21 cellular contexts compared by ENCODE assay signal in the genomic region with DNA sequence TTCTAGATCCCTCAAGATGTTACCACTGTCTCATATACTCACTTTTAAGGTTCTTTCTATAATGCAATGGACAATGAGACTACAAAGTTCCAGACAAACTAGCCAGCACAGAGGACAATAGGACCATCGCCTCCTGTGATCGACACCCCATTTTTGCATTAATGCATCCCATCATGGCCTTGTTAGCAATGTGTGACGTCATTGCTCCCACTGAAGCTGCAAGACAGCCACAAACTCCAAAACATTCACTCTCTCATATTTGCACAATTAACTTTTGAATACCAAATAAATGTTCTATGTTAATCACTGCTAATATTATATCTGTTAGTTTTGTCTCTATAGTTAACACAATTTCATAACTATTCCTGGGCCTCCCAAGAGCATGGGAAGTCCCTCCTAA.
A peak's percentile ranks its signal among the peaks of the same experiment; 100 is the strongest.
DNase-seq lines count a peak whose midpoint lies in the region; ATAC-seq, FAIRE-seq and TF ChIP-seq lines count a peak whose summit lies in the region.
"Had no signal": no experiment of that assay in that cellular context is flagged by ENCODE, and none has a peak within 500 bp of the region (broad histone marks: within the 10 kb centered on the region; RNA-seq: fewer than 3 reads in every experiment).

No MANE protein-coding gene starts in this region.

- H3K9me3 Mint-ChIP-seq in neural crest cell, result no peaks in the 10 kb centered on the region
- H3K9me3 Mint-ChIP-seq: CD4-positive, alpha-beta T cell; CD8-positive, alpha-beta T cell had no signal

- H3K27ac Mint-ChIP-seq in neural crest cell (ENCODE audit: unreplicated experiment), result peak overlapping the region; percentile 14
- H3K27ac Mint-ChIP-seq: B cell; CD4-positive, alpha-beta T cell; CD8-positive, alpha-beta T cell had no signal

- peaks cover 13% of the 10 kb centered on the region for H3K4me1 ChIP-seq in HepG2 (ENCODE audit: insufficient read depth, low read length)
- H3K4me1 ChIP-seq in right lobe of liver, result no peaks in the 10 kb centered on the region
- no peaks in the 10 kb centered on the region for H3K4me1 ChIP-seq in K562 (replicated peaks in 1 of 2; ENCODE audit: control insufficient read depth in 2 of 2, insufficient read depth in 2 of 2, low read length in 2 of 2)
- H3K4me1 ChIP-seq: A549, Caco-2 had no signal

- H3K9me3 ChIP-seq in HepG2 (ENCODE audit: low read length) (no peaks in the 10 kb centered on the region), right lobe of liver (no peaks in the 10 kb centered on the region), K562 (replicated peaks; ENCODE audit: control insufficient read depth, insufficient read depth, low read depth, low read length) (no peaks in the 10 kb centered on the region)
- H3K9me3 ChIP-seq: A549, Caco-2 had no signal

- BruUV-seq in HepG2 (replicated peaks; lab: Mats Ljungman, UMichigan), result no TSS peak
- BruUV-seq in K562 (replicated peaks; lab: Mats Ljungman, UMichigan), result no TSS peak

- POLR2A ChIA-PET in HepG2 (lab: Yijun Ruan, JAX) (no interaction called here), K562 (lab: Yijun Ruan, JAX) (no interaction called here)

- TF ChIP-seq CTCF in HepG2 (CRISPR knock-in tag; IDR thresholded peaks at IDR 0.05), result no peak
- no peak for TF ChIP-seq CTCF in right lobe of liver (IDR thresholded peaks at IDR 0.05)
- TF ChIP-seq CTCF in K562 (IDR thresholded peaks at IDR 0.05 in 2 of 3, conservative IDR thresholded peaks at IDR 0.05 in 1 of 3; ENCODE audit: insufficient read depth in 2 of 3, low read depth in 1 of 3, low read length in 3 of 3), result no peak
- no peak for TF ChIP-seq CTCF in neural crest cell (conservative IDR thresholded peaks at IDR 0.05)

- peaks cover 10% of the 10 kb centered on the region for H3K4me1 Mint-ChIP-seq in neural crest cell
- H3K4me1 Mint-ChIP-seq: B cell had no signal

- ATAC-seq in HepG2 (no peak), right lobe of liver (no peak), K562 (no peak)
- no peak for ATAC-seq in activated CD4-positive, CD25-positive, alpha-beta regulatory T cell treated with anti-CD3 and anti-CD28 coated beads, Interleukin-2, amount 50 U/mL, for 24 hours
- ATAC-seq: A549; CD8-positive, alpha-beta T cell had no signal

- no peak for DNase-seq in HepG2 (ENCODE audit: low spot score)
- no peak for DNase-seq in right lobe of liver
- no peak for DNase-seq in K562 (ENCODE audit: extremely low read depth in 1 of 4, low spot score in 3 of 4)
- no peak for DNase-seq in neural crest cell (ENCODE audit: low read depth, low spot score)
- DNase-seq in posterior cingulate gyrus, result no peak
- DNase-seq: AML-193; Caco-2; Calu3; CD4-positive, alpha-beta T cell; CD8-positive, alpha-beta T cell; DMS79 treated with DMSO at 0.1 percent for 48 hours; GF-D8 had no signal

- intact Hi-C loops in HepG2 (cut with micrococcal nuclease; ENCODE audit: unreplicated experiment) (no loop called here), right lobe of liver (cut with DNase I) (no loop called here), K562 (cut with micrococcal nuclease) (no loop called here), posterior cingulate gyrus (cut with DNase I) (no loop called here)

- no peak overlapping the region for H3K9ac ChIP-seq in HepG2 (ENCODE audit: insufficient read depth, low read depth, low read length)
- H3K9ac ChIP-seq in K562 (ENCODE audit: insufficient read depth in 1 of 2, low read depth in 2 of 2, low read length in 2 of 2), result no peak overlapping the region

- no peak overlapping the region for H3K4me3 Mint-ChIP-seq in neural crest cell
- H3K4me3 Mint-ChIP-seq: B cell; CD4-positive, alpha-beta T cell; CD8-positive, alpha-beta T cell had no signal

- no peak for TF ChIP-seq EP300 in HepG2 (IDR thresholded peaks at IDR 0.05; ENCODE audit: low read depth in 2 of 2, low read length in 2 of 2)
- no peak for TF ChIP-seq EP300 in HepG2 (CRISPR knock-in tag; IDR thresholded peaks at IDR 0.05; ENCODE audit: borderline replicate concordance)
- TF ChIP-seq EP300 in K562 (IDR thresholded peaks at IDR 0.05; ENCODE audit: low read length), result no peak

- H4K20me1 ChIP-seq in HepG2 (ENCODE audit: insufficient read depth, low read length) (no peaks in the 10 kb centered on the region), K562 (replicated peaks; ENCODE audit: control insufficient read depth, insufficient read depth, low read length) (no peaks in the 10 kb centered on the region)

- no peak overlapping the region for H3K4me2 ChIP-seq in HepG2 (ENCODE audit: low read depth, low read length)
- no peak overlapping the region for H3K4me2 ChIP-seq in K562 (ENCODE audit: insufficient read depth, low read length)
- H3K4me2 ChIP-seq: A549 had no signal

- FAIRE-seq in HepG2 (lab: Jason Lieb, UNC), result no peak
- FAIRE-seq in K562 (lab: Jason Lieb, UNC), result no peak
- FAIRE-seq: A549, D721Med, G401.6, GM12891, GM19239 had no signal

- H3K36me3 Mint-ChIP-seq in neural crest cell (ENCODE audit: low read depth), result no peaks in the 10 kb centered on the region
- H3K36me3 Mint-ChIP-seq: CD8-positive, alpha-beta T cell had no signal

- H3K9me1 ChIP-seq in K562 (ENCODE audit: control insufficient read depth, insufficient read depth, low read length), result no peaks in the 10 kb centered on the region

- H3K27me3 ChIP-seq in HepG2 (ENCODE audit: control insufficient read depth in 1 of 2, insufficient read depth in 2 of 2, low read length in 2 of 2) (0 out of 5 replicates have a peak, but pooled peaks cover 0 to 4% of the 10 kb centered on the region in 2 experiments), right lobe of liver (no peaks in the 10 kb centered on the region), K562 (ENCODE audit: control insufficient read depth in 2 of 2, insufficient read depth in 2 of 2, low read length in 2 of 2) (peaks cover 1 to 27% of the 10 kb centered on the region in 2 experiments; a peak in 3 of 5 replicates)

- no peaks in the 10 kb centered on the region for H3K27me3 Mint-ChIP-seq in neural crest cell (ENCODE audit: low read depth)

- H3K36me3 ChIP-seq in HepG2 (replicated peaks in 1 of 2; ENCODE audit: control insufficient read depth in 1 of 2, insufficient read depth in 2 of 2, low read length in 2 of 2) (no peaks in the 10 kb centered on the region), right lobe of liver (no peaks in the 10 kb centered on the region), K562 (ENCODE audit: control insufficient read depth, insufficient read depth, low read length) (no peaks in the 10 kb centered on the region)

- H3K4me3 ChIP-seq in HepG2 (replicated peaks in 1 of 3; ENCODE audit: insufficient read depth in 1 of 3, low read depth in 2 of 3, low read length in 3 of 3) (no peak overlapping the region), right lobe of liver (no peak overlapping the region), K562 (no peak overlapping the region)
- H3K4me3 ChIP-seq: A549 had no signal

- TF ChIP-seq RAD21 in HepG2 (CRISPR knock-in tag; IDR thresholded peaks at IDR 0.05) (no peak), K562 (CRISPR knock-in tag; conservative IDR thresholded peaks at IDR 0.05 in 1 of 2, IDR thresholded peaks at IDR 0.05 in 1 of 2) (no peak)

- in situ Hi-C loops in HepG2 (cut with HindIII; ENCODE audit: extremely low pct_ligation_motif_present, low pct_unique_long_range_greater_than_20kb) (no loop called here), K562 (cut with MboI) (no loop called here)

- 54% methylated on average over 3 of the region's 3 CpGs for WGBS in HepG2 (ENCODE audit: low lambda C conversion rate)
- WGBS in right lobe of liver (ENCODE audit: insufficient coverage, low coverage, low lambda C conversion rate, missing lambda C conversion rate), result 76% methylated on average over 3 of the region's 3 CpGs
- WGBS in K562 (ENCODE audit: insufficient coverage, low coverage, missing lambda C conversion rate), result 0% methylated on average over 3 of the region's 3 CpGs

- H3K79me2 ChIP-seq in HepG2 (ENCODE audit: insufficient read depth, low read length), result no peaks in the 10 kb centered on the region
- no peaks in the 10 kb centered on the region for H3K79me2 ChIP-seq in K562 (ENCODE audit: control insufficient read depth, insufficient read depth, low read length)

- TF ChIP-seq POLR2A in HepG2 (IDR thresholded peaks at IDR 0.05; ENCODE audit: insufficient read depth in 1 of 2, low read depth in 2 of 2, low read length in 2 of 2), result no peak
- TF ChIP-seq POLR2A in right lobe of liver (IDR thresholded peaks at IDR 0.05), result no peak
- TF ChIP-seq POLR2A in K562 (conservative IDR thresholded peaks at IDR 0.05), result no peak

- H2AFZ ChIP-seq in HepG2 (ENCODE audit: low read length) (no peak overlapping the region), K562 (ENCODE audit: low read depth, low read length) (no peak overlapping the region)

- H3K27ac ChIP-seq in HepG2 (ENCODE audit: extremely low read length, insufficient read depth, low read length), result no peak overlapping the region
- no peak overlapping the region for H3K27ac ChIP-seq in right lobe of liver
- H3K27ac ChIP-seq in K562 (ENCODE audit: extremely low read depth, low read depth, low read length), result no peak overlapping the region
- H3K27ac ChIP-seq: 22Rv1, A549, C4-2B had no signal

- CTCF ChIA-PET in HepG2 (lab: Yijun Ruan, JAX; ENCODE audit: low intra/inter-chr PET ratio, low total read pairs) (no interaction called here), K562 (lab: Yijun Ruan, JAX; ENCODE audit: low intra/inter-chr PET ratio) (no interaction called here)

TF ChIP-seq in HepG2, 621 proteins besides CTCF, POLR2A, EP300 and RAD21 (continues in another document):
- TF ChIP-seq, protein P1, sequence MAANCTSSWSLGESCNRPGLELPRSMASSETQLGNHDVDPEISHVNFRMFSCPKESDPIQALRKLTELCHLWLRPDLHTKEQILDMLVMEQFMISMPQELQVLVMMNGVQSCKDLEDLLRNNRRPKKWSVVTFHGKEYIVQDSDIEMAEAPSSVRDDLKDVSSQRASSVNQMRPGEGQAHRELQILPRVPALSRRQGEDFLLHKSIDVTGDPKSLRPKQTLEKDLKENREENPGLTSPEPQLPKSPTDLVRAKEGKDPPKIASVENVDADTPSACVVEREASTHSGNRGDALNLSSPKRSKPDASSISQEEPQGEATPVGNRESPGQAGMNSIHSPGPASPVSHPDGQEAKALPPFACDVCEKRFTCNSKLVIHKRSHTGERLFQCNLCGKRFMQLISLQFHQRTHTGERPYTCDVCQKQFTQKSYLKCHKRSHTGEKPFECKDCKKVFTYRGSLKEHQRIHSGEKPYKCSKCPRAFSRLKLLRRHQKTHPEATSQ (CRISPR knock-in tag; IDR thresholded peaks at IDR 0.05; ENCODE audit: borderline replicate concordance), result no peak
